ENCODE assay signal across 16 cellular contexts in genomic region chr12:647039-647712, GRCh38. TPM values are rescaled to one million over a fixed set of nuclear protein-coding genes. Genes with fewer than 3 reads are reported as not detected.
DNase-seq lines count a peak whose midpoint lies in the region; ATAC-seq and TF ChIP-seq lines count a peak whose summit lies in the region.
"Had no signal": no experiment of that assay in that cellular context is flagged by ENCODE, and none has a peak within 500 bp of the region (broad histone marks: within the 10 kb centered on the region; RNA-seq: fewer than 3 reads in every experiment).

No MANE protein-coding gene starts in this region.

- H4K91ac ChIP-seq in trophoblast cell (ENCODE audit: low read depth, low read length), result no peak overlapping the region

- in situ Hi-C loops in mammary epithelial cell (cut with MboI; ENCODE audit: low sequenced_read_pairs in 2 of 2), result no loop called here
- in situ Hi-C loops in GM13977 (cut with MboI; ENCODE audit: low pct_unique_long_range_greater_than_20kb, low sequenced_read_pairs, unreplicated experiment), result no loop called here

- TF ChIP-seq POLR2A in breast epithelium (IDR thresholded peaks at IDR 0.05) (no peak), upper lobe of left lung (IDR thresholded peaks at IDR 0.05) (no peak)

- H2AFZ ChIP-seq in mammary epithelial cell (ENCODE audit: low read depth, low read length) (no peak overlapping the region), trophoblast cell (ENCODE audit: insufficient read depth, low read length, poor library complexity) (peak overlapping the region; percentile 8)

- H3K27me3 ChIP-seq in breast epithelium (no peaks in the 10 kb centered on the region), mammary epithelial cell (ENCODE audit: insufficient read depth, low read length) (no peaks in the 10 kb centered on the region), esophagus (ENCODE audit: control insufficient read depth in 1 of 2, insufficient read depth in 2 of 2, low read length in 2 of 2) (no peaks in the 10 kb centered on the region), trophoblast cell (ENCODE audit: insufficient read depth, low read length) (no peaks in the 10 kb centered on the region), upper lobe of left lung (no peaks in the 10 kb centered on the region)
- H3K27me3 ChIP-seq: ovary, SJSA1 had no signal

- no peak overlapping the region for H3K14ac ChIP-seq in trophoblast cell (ENCODE audit: low read length)

- 92% methylated on average over 7 of the region's 7 CpGs for WGBS in mammary epithelial cell (ENCODE audit: low coverage, missing lambda C conversion rate)
- 71 to 79% methylated on average over 7 of the region's 7 CpGs for WGBS in esophagus, 2 donors
- WGBS in trophoblast cell (ENCODE audit: extremely low coverage, insufficient coverage, insufficient read length), result no CpG with 5 or more reads among the region's 7 CpGs
- 78 to 79% methylated on average over 7 of the region's 7 CpGs for WGBS in upper lobe of left lung, 2 donors

- peak overlapping the region; percentile 90 to 98 for H3K27ac ChIP-seq in breast epithelium
- H3K27ac ChIP-seq in mammary epithelial cell (ENCODE audit: insufficient read depth, low read depth, low read length), result no peak overlapping the region
- peak overlapping the region; percentile 73 to 90 for H3K27ac ChIP-seq in esophagus (ENCODE audit: low read depth in 2 of 2, low read length in 1 of 2)
- no peak overlapping the region for H3K27ac ChIP-seq in trophoblast cell (ENCODE audit: low read depth, low read length)
- H3K27ac ChIP-seq in upper lobe of left lung, result peak overlapping the region; percentile 79 to 99 (median 98)
- H3K27ac ChIP-seq: KMS-11, SJSA1, VCaP had no signal

- H3K9ac ChIP-seq in mammary epithelial cell (ENCODE audit: insufficient read depth, low read length) (no peak overlapping the region), trophoblast cell (ENCODE audit: low read length) (no peak overlapping the region)
- H3K9ac ChIP-seq: KMS-11 had no signal

- ATAC-seq in upper lobe of left lung (ENCODE audit: low FRiP score in 2 of 2) (no peak), GM18873 (IDR thresholded peaks at IDR 0.05; ENCODE audit: low FRiP score, unreplicated experiment) (no peak)

- no peak overlapping the region for H2BK120ac ChIP-seq in trophoblast cell (ENCODE audit: insufficient read depth, low read length, poor library complexity)

- H3K79me1 ChIP-seq in trophoblast cell (ENCODE audit: low read length), result peaks cover 18% of the 10 kb centered on the region

- no peak overlapping the region for H3K4me2 ChIP-seq in mammary epithelial cell (ENCODE audit: insufficient read depth, low read depth, low read length)
- no peak overlapping the region for H3K4me2 ChIP-seq in trophoblast cell (ENCODE audit: low read length)
- H3K4me2 ChIP-seq: KMS-11 had no signal

- dilution Hi-C loops in mammary epithelial cell (cut with HindIII; ENCODE audit: low sequenced_read_pairs), result no loop called here

- DNase-seq in breast epithelium (ENCODE audit: low spot score in 2 of 2) (no peak), mammary epithelial cell (no peak), trophoblast cell (no peak), upper lobe of left lung (no peak), glomerular visceral epithelial cell (ENCODE audit: extremely low spot score) (no peak), GM13977 (ENCODE audit: low spot score) (no peak)
- DNase-seq: ACHN; NCI-H1694 treated with DMSO at 0.1 percent for 48 hours; NCI-H69; stimulated activated CD4-positive, alpha-beta T cell treated with anti-CD3 and anti-CD28 coated beads, Interleukin-4, amount 100 ng/mL, for 1 hour had no signal

- no peak overlapping the region for H3K4ac ChIP-seq in trophoblast cell (ENCODE audit: low read depth, low read length)

- no peaks in the 10 kb centered on the region for H3K79me2 ChIP-seq in mammary epithelial cell (ENCODE audit: insufficient read depth, low read length)
- H3K79me2 ChIP-seq in trophoblast cell (ENCODE audit: control insufficient read depth, insufficient read depth, low read length, poor library complexity), result peaks cover 5% of the 10 kb centered on the region

- no peak overlapping the region for H4K8ac ChIP-seq in trophoblast cell (ENCODE audit: low read depth, low read length)

- no peak for TF ChIP-seq EP300 in upper lobe of left lung (IDR thresholded peaks at IDR 0.05)

- H3K9me3 ChIP-seq in breast epithelium (no peaks in the 10 kb centered on the region), mammary epithelial cell (replicated peaks; ENCODE audit: insufficient read depth, low read length) (no peaks in the 10 kb centered on the region), esophagus (ENCODE audit: control insufficient read depth in 2 of 2, insufficient read depth in 1 of 2, low read depth in 1 of 2, low read length in 1 of 2) (no peaks in the 10 kb centered on the region), trophoblast cell (ENCODE audit: insufficient read depth, low read depth, low read length) (peaks cover 3% of the 10 kb centered on the region), upper lobe of left lung (no peaks in the 10 kb centered on the region)
- H3K9me3 ChIP-seq: ovary had no signal

- H3K4me1 ChIP-seq in breast epithelium (peaks cover 0 to 5% of the 10 kb centered on the region in 2 donors), mammary epithelial cell (ENCODE audit: insufficient read depth, low read length) (peaks cover 7% of the 10 kb centered on the region), esophagus (ENCODE audit: control insufficient read depth in 2 of 2, insufficient read depth in 2 of 2, low read length in 1 of 2) (peaks cover 4 to 18% of the 10 kb centered on the region in 2 donors), trophoblast cell (ENCODE audit: control insufficient read depth in 1 of 2, insufficient read depth in 2 of 2, low read length in 2 of 2) (peaks cover 12 to 23% of the 10 kb centered on the region in 2 experiments), upper lobe of left lung (peaks cover 41 to 52% (median 46%) of the 10 kb centered on the region in 4 donors)

- no peak overlapping the region for H2BK5ac ChIP-seq in trophoblast cell (ENCODE audit: low read depth, low read length, poor library complexity)

- no peak overlapping the region for H4K12ac ChIP-seq in trophoblast cell (ENCODE audit: low read depth, low read length)

- intact Hi-C loops in breast epithelium (cut with DNase I; ENCODE audit: low total_unique reads), result no loop called here
- intact Hi-C loops in mammary epithelial cell (cut with micrococcal nuclease), result no loop called here

- H3K4me3 ChIP-seq in breast epithelium (no peak overlapping the region), mammary epithelial cell (replicated peaks in 1 of 3; ENCODE audit: insufficient read depth in 1 of 3, low read depth in 2 of 3, low read length in 3 of 3) (no peak overlapping the region), esophagus (ENCODE audit: low read depth in 1 of 2, low read length in 2 of 2) (no peak overlapping the region), trophoblast cell (ENCODE audit: low read depth, low read length) (no peak overlapping the region), upper lobe of left lung (no peak overlapping the region)
- H3K4me3 ChIP-seq: ovary, SJSA1 had no signal

- no TSS peak for BruUV-seq in mammary epithelial cell (replicated peaks; lab: Mats Ljungman, UMichigan)

- H3K36me3 ChIP-seq in breast epithelium (no peaks in the 10 kb centered on the region), mammary epithelial cell (ENCODE audit: insufficient read depth, low read length) (no peaks in the 10 kb centered on the region), esophagus (ENCODE audit: control insufficient read depth in 2 of 2, insufficient read depth in 2 of 2, low read length in 1 of 2) (no peaks in the 10 kb centered on the region), trophoblast cell (ENCODE audit: control insufficient read depth in 1 of 2, insufficient read depth in 2 of 2, low read length in 2 of 2) (no peaks in the 10 kb centered on the region), upper lobe of left lung (no peaks in the 10 kb centered on the region)
- H3K36me3 ChIP-seq: ovary had no signal

- no peaks in the 10 kb centered on the region for H4K20me1 ChIP-seq in mammary epithelial cell (ENCODE audit: insufficient read depth, low read length)

- peak overlapping the region; percentile 30 for H2BK12ac ChIP-seq in trophoblast cell (ENCODE audit: low read length)

- H3K18ac ChIP-seq in trophoblast cell (ENCODE audit: low read length), result no peak overlapping the region

- H3K23ac ChIP-seq in trophoblast cell (ENCODE audit: low read length), result no peak overlapping the region

- peak overlapping the region; percentile 7 for H2AK5ac ChIP-seq in trophoblast cell (ENCODE audit: low read length)

- CTCF ChIA-PET in mammary epithelial cell (lab: Charles Lee; ENCODE audit: low non-redundant PET), result no interaction called here

- TF ChIP-seq CTCF in breast epithelium (IDR thresholded peaks at IDR 0.05), result no peak
- TF ChIP-seq CTCF in mammary epithelial cell (conservative IDR thresholded peaks at IDR 0.05 in 1 of 2, IDR thresholded peaks at IDR 0.05 in 1 of 2; ENCODE audit: extremely low read depth in 1 of 2, insufficient read depth in 1 of 2, low read depth in 1 of 2, low read length in 2 of 2), result no peak
- no peak for TF ChIP-seq CTCF in upper lobe of left lung (IDR thresholded peaks at IDR 0.05)
- TF ChIP-seq CTCF in GM13977 (IDR thresholded peaks at IDR 0.05; ENCODE audit: extremely low read depth, insufficient read depth, missing control alignments), result no peak

RNA-seq across cellular contexts. Expression of gene NINJ2, which starts 16.1 kb away (rescaled TPM):
- total RNA-seq in breast epithelium, result 10 to 100 TPM in 1 of 3 donors, 1 to 10 TPM in 2; 6.3 to 17.0 (median 6.9) TPM
- under 1 TPM in 1 of 2 donors, not detected in 1; 0.17 TPM for total RNA-seq in mammary epithelial cell
- 0.12 TPM for polyA plus RNA-seq in mammary epithelial cell
- polyA minus RNA-seq in mammary epithelial cell, result not detected
- polyA plus RNA-seq in esophagus, result 10 to 100 TPM in 1 of 2 donors, 1 to 10 TPM in 1; 3.3 to 10.9 TPM
- 0.12 and 0.21 TPM in 2 replicates for polyA plus RNA-seq in trophoblast cell (2013)
- total RNA-seq in upper lobe of left lung, result 10 to 100 TPM; 15.6 to 73.3 (median 36.2) TPM
- total RNA-seq: SJSA1 had no signal

Comparison
In these comparisons a context has a peak if more than half of its experiments do, and no peak if none do; other contexts are left out.
1. H3K27ac ChIP-seq: peak in breast epithelium (2 of 2), esophagus (2 of 2) and upper lobe of left lung (4 of 4); none in mammary epithelial cell (single experiment) and trophoblast cell (single experiment).
2. RNA of gene NINJ2, which starts 16.1 kb away (total RNA-seq): 15.6 to 73.3 TPM in upper lobe of left lung and 6.3 to 17.0 TPM in breast epithelium; 0.17 TPM in mammary epithelial cell; every median in the first group is over 4 times any median in the second.